ENCODE assay signal across 8 cellular contexts in the genomic region with DNA sequence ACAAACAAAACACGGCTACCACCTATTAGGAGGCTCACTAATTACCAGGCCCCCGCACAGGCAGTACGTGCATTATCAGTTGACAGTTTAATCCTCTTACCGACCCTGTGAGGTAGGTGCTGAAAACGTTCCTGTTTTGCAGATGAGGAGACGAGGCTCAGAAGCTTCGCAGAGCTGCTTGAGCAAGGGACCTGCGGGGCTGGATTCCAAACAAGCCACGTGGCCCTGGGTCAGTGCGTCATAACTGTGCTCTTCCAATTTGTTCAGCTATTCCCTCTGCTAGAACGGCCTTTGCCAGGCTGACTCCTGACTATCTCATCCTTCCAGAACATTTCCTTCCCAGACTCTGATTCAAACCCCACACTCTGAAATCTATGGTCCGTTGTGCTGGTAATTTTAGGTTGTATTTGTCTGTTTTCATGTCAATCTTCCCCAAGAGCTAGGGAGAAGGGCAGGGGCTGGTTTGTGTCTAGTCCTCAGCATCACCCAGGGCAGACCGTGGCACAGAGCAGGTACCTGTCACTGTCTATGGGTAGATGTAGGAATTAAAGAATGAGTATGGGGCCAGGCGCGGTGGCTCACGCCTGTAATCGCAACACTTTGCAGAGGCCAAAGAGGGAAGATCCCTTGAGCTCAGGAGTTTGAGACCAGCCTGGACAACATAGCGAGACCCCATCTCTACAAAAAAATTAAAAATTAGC. TPM values are rescaled to one million over a fixed set of nuclear protein-coding genes. Genes with fewer than 3 reads are reported as not detected.
DNase-seq lines count a peak whose midpoint lies in the region; ATAC-seq, FAIRE-seq and TF ChIP-seq lines count a peak whose summit lies in the region.

No MANE protein-coding gene starts in this region.

- FAIRE-seq in H54 (lab: Jason Lieb, UNC) = no peak

- peak; percentile 89 for DNase-seq in ELF-1 (ENCODE audit: low read depth, low spot score)
- DNase-seq in left ventricle myocardium superior = peak; percentile 86
- DNase-seq in renal cortical epithelial cell (ENCODE audit: low read depth) = peak; percentile 34
- no peak for DNase-seq in H54 (ENCODE audit: insufficient read length, low spot score)

- intact Hi-C loops in left ventricle myocardium superior (cut with micrococcal nuclease) = no loop called here

- ATAC-seq in left ventricle myocardium superior = peak; percentile 86
- no peak for ATAC-seq in GM19395 (IDR thresholded peaks at IDR 0.05; ENCODE audit: unreplicated experiment)
- ATAC-seq in HG02852 (IDR thresholded peaks at IDR 0.05; ENCODE audit: unreplicated experiment) = no peak
- no peak for ATAC-seq in GM19023 (IDR thresholded peaks at IDR 0.05; ENCODE audit: unreplicated experiment)

- no peak for TF ChIP-seq POLR2A in H54 (IDR thresholded peaks at IDR 0.05; ENCODE audit: low read depth, low read length)

- peak overlapping the region; percentile 80 for H3K27ac ChIP-seq in angular gyrus (ENCODE audit: low read depth, low read length)

RNA-seq across cellular contexts. Expression of a gene that starts 28.8 kb away (rescaled TPM):
- not detected for total RNA-seq in left ventricle myocardium superior
- total RNA-seq in renal cortical epithelial cell = 0.35 and 0.50 TPM in 2 replicates
